In the genomic region with DNA sequence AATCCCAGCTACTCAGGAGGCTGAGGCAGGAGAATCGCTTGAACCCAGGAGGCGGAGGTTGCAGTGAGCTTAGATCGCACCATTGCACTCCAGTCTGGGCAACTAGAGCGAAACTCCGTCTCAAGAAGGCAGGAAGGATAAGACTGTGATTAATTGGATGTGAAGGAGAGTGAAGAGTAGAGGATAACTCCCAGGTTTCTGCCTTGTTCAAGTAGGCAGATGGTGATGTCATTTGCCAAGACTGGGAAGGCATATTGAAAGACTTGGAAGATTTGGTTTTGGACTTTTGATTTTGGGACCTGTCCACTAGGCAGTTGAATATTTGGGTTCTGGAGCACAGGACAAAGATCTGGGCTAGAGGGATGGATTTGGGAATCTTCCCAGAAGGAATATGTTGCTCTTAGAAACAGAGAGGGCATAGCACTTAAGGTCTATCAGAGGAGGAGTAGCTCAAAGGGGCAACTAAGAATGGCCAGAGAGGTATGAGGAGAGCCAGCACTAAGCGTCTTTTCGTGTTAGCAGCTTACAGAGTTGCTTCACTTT, we compare ENCODE assay signal across 12 cellular contexts. TPM values are rescaled to one million over a fixed set of nuclear protein-coding genes. Genes with fewer than 3 reads are reported as not detected.
DNase-seq lines count a peak whose midpoint lies in the region; ATAC-seq and TF ChIP-seq lines count a peak whose summit lies in the region.
"Had no signal": no experiment of that assay in that cellular context is flagged by ENCODE, and none has a peak within 500 bp of the region (broad histone marks: within the 10 kb centered on the region; RNA-seq: fewer than 3 reads in every experiment).

No MANE protein-coding gene starts in this region.

- no peaks in the 10 kb centered on the region for H3K9me3 Mint-ChIP-seq in MCF 10A (ENCODE audit: unreplicated experiment)
- H3K9me3 Mint-ChIP-seq: activated CD4-positive, alpha-beta memory T cell treated with anti-CD3 and anti-CD28 coated beads, Interleukin-2, amount 10 ng/mL, durations not matched to agents 7 days and 5 days had no signal

- no peak for ATAC-seq in heart right ventricle
- ATAC-seq in left ventricle myocardium superior = no peak
- ATAC-seq in lower lobe of right lung = no peak
- no peak for ATAC-seq in HG02642 (IDR thresholded peaks at IDR 0.05; ENCODE audit: poor library complexity, unreplicated experiment)

- TF ChIP-seq POLR2A in vagina (IDR thresholded peaks at IDR 0.05) = no peak

- peaks cover 0 to 12% (median 0%) of the 10 kb centered on the region in 9 donors for H3K36me3 ChIP-seq in heart right ventricle
- peaks cover 8% of the 10 kb centered on the region for H3K36me3 ChIP-seq in lower lobe of right lung
- no peaks in the 10 kb centered on the region for H3K36me3 ChIP-seq in vagina
- peaks cover 4% of the 10 kb centered on the region; the same call in 1 of the 2 replicates for H3K36me3 ChIP-seq in WERI-Rb-1

- peak overlapping the region; percentile 8 for H3K27ac Mint-ChIP-seq in MCF 10A (ENCODE audit: low read depth, unreplicated experiment)
- H3K27ac Mint-ChIP-seq: activated CD4-positive, alpha-beta memory T cell treated with anti-CD3 and anti-CD28 coated beads, Interleukin-2, amount 10 ng/mL, durations not matched to agents 7 days and 5 days had no signal

- H3K27me3 ChIP-seq in heart right ventricle (no peaks in the 10 kb centered on the region), lower lobe of right lung (ENCODE audit: low read depth) (no peaks in the 10 kb centered on the region), vagina (no peaks in the 10 kb centered on the region), WERI-Rb-1 (ENCODE audit: insufficient read depth, low read depth, severe bottlenecking) (no peaks in the 10 kb centered on the region)
- H3K27me3 ChIP-seq: BLaER1 had no signal

- no peaks in the 10 kb centered on the region for H3K9me3 ChIP-seq in heart right ventricle
- H3K9me3 ChIP-seq in lower lobe of right lung = no peaks in the 10 kb centered on the region
- no peaks in the 10 kb centered on the region for H3K9me3 ChIP-seq in vagina
- H3K9me3 ChIP-seq in WERI-Rb-1 (ENCODE audit: severe bottlenecking) = no peaks in the 10 kb centered on the region

- DNase-seq in heart right ventricle = no peak
- no peak for DNase-seq in left ventricle myocardium superior
- DNase-seq in MCF 10A (ENCODE audit: unreplicated experiment) = no peak
- DNase-seq in lower lobe of right lung = no peak
- no peak for DNase-seq in vagina (ENCODE audit: extremely low spot score in 2 of 2)
- no peak for DNase-seq in epidermal melanocyte (ENCODE audit: insufficient read length, low spot score)
- DNase-seq in WERI-Rb-1 = no peak
- DNase-seq: activated CD4-positive, alpha-beta memory T cell treated with anti-CD3 and anti-CD28 coated beads, Interleukin-2, amount 10 ng/mL, durations not matched to agents 7 days and 5 days; mesendoderm; SHP77 had no signal

- BruUV-seq in MCF 10A (replicated peaks; lab: Mats Ljungman, UMichigan) = no TSS peak

- peaks cover 35% of the 10 kb centered on the region for H3K4me1 Mint-ChIP-seq in MCF 10A (ENCODE audit: insufficient read depth, unreplicated experiment)

- TF ChIP-seq CTCF in heart right ventricle (IDR thresholded peaks at IDR 0.05) (no peak), MCF 10A (IDR thresholded peaks at IDR 0.05; ENCODE audit: unreplicated experiment) (no peak), lower lobe of right lung (IDR thresholded peaks at IDR 0.05) (no peak), vagina (IDR thresholded peaks at IDR 0.05) (no peak), WERI-Rb-1 (IDR thresholded peaks at IDR 0.05; ENCODE audit: low read depth, low read length) (no peak)

- CTCF ChIA-PET in MCF 10A (lab: Yijun Ruan, JAX) = interaction anchor here (0.6 kb wide), 1 partner anchor 62 kb away, joined by 3 read pairs; no protein-coding TSS in a partner anchor

- POLR2A ChIA-PET in MCF 10A (lab: Yijun Ruan, JAX) = interaction anchor here (0.6 kb wide), 1 partner anchor 34 kb away, joined by 4 read pairs; no protein-coding TSS in a partner anchor

- H3K4me1 ChIP-seq in heart right ventricle (peaks cover 7 to 85% (median 56%) of the 10 kb centered on the region in 9 donors), lower lobe of right lung (peaks cover 69% of the 10 kb centered on the region), vagina (peaks cover 33% of the 10 kb centered on the region)

- H3K27ac ChIP-seq in heart right ventricle (peak overlapping the region in 9 of 10 donors; percentile 1 to 89 (median 46)), lower lobe of right lung (peak overlapping the region; percentile 20), vagina (peak overlapping the region; percentile 26), WERI-Rb-1 (no peak overlapping the region)
- H3K27ac ChIP-seq: BLaER1 had no signal

- no peaks in the 10 kb centered on the region for H3K27me3 Mint-ChIP-seq in MCF 10A (ENCODE audit: insufficient read depth, unreplicated experiment)
- H3K27me3 Mint-ChIP-seq: activated CD4-positive, alpha-beta memory T cell treated with anti-CD3 and anti-CD28 coated beads, Interleukin-2, amount 10 ng/mL, durations not matched to agents 7 days and 5 days had no signal

- H3K4me3 Mint-ChIP-seq in MCF 10A (ENCODE audit: unreplicated experiment) = no peak overlapping the region
- H3K4me3 Mint-ChIP-seq: activated CD4-positive, alpha-beta memory T cell treated with anti-CD3 and anti-CD28 coated beads, Interleukin-2, amount 10 ng/mL, durations not matched to agents 7 days and 5 days had no signal

- intact Hi-C loops in heart right ventricle (cut with DNase I) = loop anchor here in 3 of 10 donors (5.0 to 10.0 kb wide), 2 partner anchors 33 to 60 kb away; no protein-coding TSS in a partner anchor
- intact Hi-C loops in left ventricle myocardium superior (cut with micrococcal nuclease) = no loop called here
- intact Hi-C loops in MCF 10A (cut with micrococcal nuclease) = no loop called here
- intact Hi-C loops in lower lobe of right lung (cut with DNase I) = no loop called here
- intact Hi-C loops in vagina (cut with DNase I) = no loop called here

- peaks cover 9% of the 10 kb centered on the region for H3K36me3 Mint-ChIP-seq in MCF 10A (ENCODE audit: insufficient read depth, unreplicated experiment)

- WGBS in heart right ventricle, 2 donors = 79 to 84% methylated on average over 7 of the region's 7 CpGs

- H3K4me3 ChIP-seq in heart right ventricle (no peak overlapping the region), lower lobe of right lung (no peak overlapping the region), vagina (no peak overlapping the region), WERI-Rb-1 (ENCODE audit: low read depth, low read length) (no peak overlapping the region)
- H3K4me3 ChIP-seq: BLaER1 had no signal

RNA-seq across cellular contexts. Expression of a gene that starts 20.0 kb away (rescaled TPM):
- total RNA-seq in heart right ventricle = 10 to 100 TPM; 17.1 to 28.9 (median 23.7) TPM
- polyA plus RNA-seq in heart right ventricle = 10 to 100 TPM in 1 of 2 donors, 1 to 10 TPM in 1; 7.1 to 10.2 TPM
- 19.8 TPM for total RNA-seq in left ventricle myocardium superior
- total RNA-seq in MCF 10A (2022) = 12.8 and 19.1 TPM in 2 replicates
- 31.2 TPM for total RNA-seq in lower lobe of right lung
- total RNA-seq in vagina = 28.5 TPM
